ENCODE assay signal across 23 cellular contexts in the genomic region with DNA sequence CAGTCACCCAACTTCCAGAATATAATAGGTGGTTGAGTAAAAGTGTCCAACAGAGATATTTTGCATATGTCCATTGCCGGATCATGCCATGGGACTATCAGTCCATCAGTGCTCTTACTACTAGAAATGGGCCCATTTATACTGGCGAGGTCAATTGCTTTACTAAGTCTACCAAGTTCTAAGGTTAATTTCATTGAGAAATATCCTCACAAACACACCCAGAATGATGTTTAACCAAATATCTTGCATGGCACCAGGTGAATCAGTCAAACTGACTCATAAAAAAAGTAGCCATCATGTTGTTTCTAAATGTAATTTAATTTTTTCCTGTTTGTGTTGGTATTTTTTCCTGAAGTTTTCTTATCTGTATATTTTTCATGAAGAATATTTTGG.
"Had no signal": no experiment of that assay in that cellular context is flagged by ENCODE, and none has a peak within 500 bp of the region (broad histone marks: within the 10 kb centered on the region; RNA-seq: fewer than 3 reads in every experiment).

No MANE protein-coding gene starts in this region.

- H3K4me1 Mint-ChIP-seq: activated CD4-positive, alpha-beta memory T cell treated with anti-CD3 and anti-CD28 coated beads, Interleukin-2, amount 10 ng/mL, durations not matched to agents 7 days and 5 days; activated CD4-positive, alpha-beta T cell treated with anti-CD3 and anti-CD28 coated beads, Interleukin-2, amount 10 ng/mL, durations not matched to agents 7 days and 5 days; activated T-helper 17 cell treated with anti-CD3 and anti-CD28 coated beads, Interleukin-2, amount 50 U/mL, for 72 hours; T-helper 17 cell; WTC11 had no signal

- H3K4me2 ChIP-seq: KMS-11 had no signal

- H3K27me3 Mint-ChIP-seq: activated CD4-positive, alpha-beta memory T cell treated with anti-CD3 and anti-CD28 coated beads, Interleukin-2, amount 10 ng/mL, durations not matched to agents 7 days and 5 days; activated CD4-positive, alpha-beta T cell treated with anti-CD3 and anti-CD28 coated beads, Interleukin-2, amount 10 ng/mL, durations not matched to agents 7 days and 5 days; activated naive CD8-positive, alpha-beta T cell; activated T-helper 17 cell treated with anti-CD3 and anti-CD28 coated beads, Interleukin-2, amount 50 U/mL, for 72 hours; T-helper 17 cell had no signal

- H3K9ac ChIP-seq: KMS-11 had no signal

- ATAC-seq: activated T-helper 17 cell treated with anti-CD3 and anti-CD28 coated beads, Interleukin-2, amount 50 U/mL, for 72 hours; T-helper 17 cell; WTC11 had no signal

- H3K4me3 Mint-ChIP-seq: activated CD4-positive, alpha-beta memory T cell treated with anti-CD3 and anti-CD28 coated beads, Interleukin-2, amount 10 ng/mL, durations not matched to agents 7 days and 5 days; activated CD4-positive, alpha-beta T cell treated with anti-CD3 and anti-CD28 coated beads, Interleukin-2, amount 10 ng/mL, durations not matched to agents 7 days and 5 days; activated naive CD4-positive, alpha-beta T cell treated with anti-CD3 and anti-CD28 coated beads for 36 hours; activated naive CD8-positive, alpha-beta T cell; activated T-helper 17 cell treated with anti-CD3 and anti-CD28 coated beads, Interleukin-2, amount 50 U/mL, for 72 hours; T-helper 17 cell; WTC11 had no signal

- DNase-seq: activated CD4-positive, alpha-beta memory T cell treated with anti-CD3 and anti-CD28 coated beads, Interleukin-2, amount 10 ng/mL, durations not matched to agents 7 days and 5 days; activated CD4-positive, alpha-beta T cell treated with anti-CD3 and anti-CD28 coated beads for 1 hour; activated CD4-positive, alpha-beta T cell treated with anti-CD3 and anti-CD28 coated beads, Interleukin-2, amount 10 ng/mL, durations not matched to agents 7 days and 5 days; activated gamma-delta T cell; activated naive CD4-positive, alpha-beta T cell treated with anti-CD3 and anti-CD28 coated beads for 36 hours; activated T-cell treated with anti-CD3 and anti-CD28 coated beads for 4 hours; activated T-cell treated with anti-CD3 and anti-CD28 coated beads, Interleukin-2, amount 50 U/mL, for 48 hours; central memory CD4-positive, alpha-beta T cell; MM.1S; NCI-H1105; NCI-H1436; NCI-H1694 treated with DMSO at 0.1 percent for 48 hours; NCI-H2029 treated with DMSO at 0.1 percent for 48 hours; NCI-H345; NCI-H510A; NCI-H526 treated with DMSO at 0.1 percent for 48 hours; SIG-M5; T-helper 17 cell; T-helper 9 cell had no signal

- H3K27ac Mint-ChIP-seq: activated CD4-positive, alpha-beta memory T cell treated with anti-CD3 and anti-CD28 coated beads, Interleukin-2, amount 10 ng/mL, durations not matched to agents 7 days and 5 days; activated CD4-positive, alpha-beta T cell treated with anti-CD3 and anti-CD28 coated beads, Interleukin-2, amount 10 ng/mL, durations not matched to agents 7 days and 5 days; activated naive CD4-positive, alpha-beta T cell treated with anti-CD3 and anti-CD28 coated beads for 36 hours; activated naive CD8-positive, alpha-beta T cell; activated T-helper 17 cell treated with anti-CD3 and anti-CD28 coated beads, Interleukin-2, amount 50 U/mL, for 72 hours; T-helper 17 cell; WTC11 had no signal

- H3K27ac ChIP-seq: KMS-11 had no signal

- H3K9me3 Mint-ChIP-seq: activated CD4-positive, alpha-beta memory T cell treated with anti-CD3 and anti-CD28 coated beads, Interleukin-2, amount 10 ng/mL, durations not matched to agents 7 days and 5 days; activated CD4-positive, alpha-beta T cell treated with anti-CD3 and anti-CD28 coated beads, Interleukin-2, amount 10 ng/mL, durations not matched to agents 7 days and 5 days; activated naive CD4-positive, alpha-beta T cell treated with anti-CD3 and anti-CD28 coated beads for 36 hours had no signal

- H3K36me3 Mint-ChIP-seq: activated naive CD8-positive, alpha-beta T cell; WTC11 had no signal
